ENCODE assay signal across 20 cellular contexts in the genomic region with DNA sequence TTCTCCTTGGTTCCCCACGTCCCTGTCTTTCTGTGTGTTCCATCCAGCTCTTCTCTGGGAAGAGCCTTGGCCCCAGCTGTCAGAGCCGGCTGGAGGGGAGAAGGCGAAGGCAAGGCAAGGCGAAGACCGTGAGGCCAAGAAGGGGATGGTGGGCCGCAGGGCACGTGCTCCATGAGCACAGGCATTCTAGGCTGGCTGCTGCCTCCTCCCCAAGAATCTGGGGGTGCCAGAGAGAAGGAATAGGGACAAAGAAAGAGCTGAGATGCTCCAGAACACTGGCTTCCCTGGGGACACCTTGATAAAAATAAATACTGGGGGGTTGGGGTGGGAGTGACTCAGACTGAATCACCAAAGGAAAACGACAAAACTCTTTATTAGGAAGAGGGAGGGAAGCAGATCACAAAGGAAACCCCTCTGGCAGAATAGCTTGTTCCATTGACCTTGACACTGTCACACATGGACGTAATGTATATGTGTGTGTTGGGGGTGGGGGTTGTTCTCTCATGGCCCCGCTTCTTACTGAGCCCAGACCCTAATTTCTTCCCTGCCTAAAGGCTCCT. TPM values are rescaled to one million over a fixed set of nuclear protein-coding genes. Genes with fewer than 3 reads are reported as not detected.
DNase-seq lines count a peak whose midpoint lies in the region; ATAC-seq, FAIRE-seq and TF ChIP-seq lines count a peak whose summit lies in the region.
"Had no signal": no experiment of that assay in that cellular context is flagged by ENCODE, and none has a peak within 500 bp of the region (broad histone marks: within the 10 kb centered on the region; RNA-seq: fewer than 3 reads in every experiment).

No MANE protein-coding gene starts in this region.

- no peak overlapping the region for H3K9ac ChIP-seq in PC-3 (ENCODE audit: low read length)
- H3K9ac ChIP-seq in keratinocyte (ENCODE audit: control insufficient read depth, extremely low read depth, insufficient read depth, low read length), result no peak overlapping the region

- peaks cover 20% of the 10 kb centered on the region for H3K4me1 ChIP-seq in PC-3 (ENCODE audit: insufficient read depth, low read length)
- peaks cover 36% of the 10 kb centered on the region for H3K4me1 ChIP-seq in keratinocyte (ENCODE audit: control insufficient read depth, extremely low read depth, insufficient read depth, low read length)

- intact Hi-C loops in PC-3 (cut with micrococcal nuclease), result no loop called here

- CTCF ChIA-PET in PC-3 (lab: Charles Lee), result interaction anchor here (0.5 to 1.1 kb wide), 3 partner anchors 53 to 108 kb away, joined by 3 to 4 read pairs (median 4); partner anchors contain the start of gene NECTIN1

- H3K79me2 ChIP-seq in PC-3 (ENCODE audit: low read length) (no peaks in the 10 kb centered on the region), keratinocyte (ENCODE audit: control insufficient read depth, insufficient read depth, low read length) (peaks cover 34% of the 10 kb centered on the region)

- no peak overlapping the region for H3K4me3 ChIP-seq in PC-3 (ENCODE audit: low read length)
- no peak overlapping the region for H3K4me3 ChIP-seq in keratinocyte (ENCODE audit: control insufficient read depth in 2 of 3, extremely low read depth in 1 of 3, insufficient read depth in 2 of 3, low read depth in 1 of 3, low read length in 3 of 3)

- H3K4me2 ChIP-seq in PC-3 (ENCODE audit: low read length), result peak overlapping the region; percentile 26; the same call in 1 of the 2 replicates
- H3K4me2 ChIP-seq in keratinocyte (ENCODE audit: control insufficient read depth, extremely low read depth, insufficient read depth, low read depth, low read length), result no peak overlapping the region

- H2AFZ ChIP-seq in PC-3 (ENCODE audit: low read length) (no peak overlapping the region), keratinocyte (ENCODE audit: control insufficient read depth, low read length) (no peak overlapping the region)

- ATAC-seq in PC-3 (peak; percentile 80), HG02610 (IDR thresholded peaks at IDR 0.05; ENCODE audit: unreplicated experiment) (no peak), HG02759 (IDR thresholded peaks at IDR 0.05; ENCODE audit: unreplicated experiment) (no peak)
- ATAC-seq: activated T-cell treated with anti-CD3 and anti-CD28 coated beads, Interleukin-2, amount 50 U/mL, for 4 hours had no signal

- H4K20me1 ChIP-seq in PC-3 (ENCODE audit: low read length) (no peaks in the 10 kb centered on the region), keratinocyte (ENCODE audit: control insufficient read depth, extremely low read depth, insufficient read depth, low read length) (no peaks in the 10 kb centered on the region)

- H3K27ac ChIP-seq in PC-3 (ENCODE audit: low read length) (peak overlapping the region; percentile 5; the same call in 1 of the 2 replicates), keratinocyte (ENCODE audit: control insufficient read depth, insufficient read depth, low read length) (peak overlapping the region; percentile 13)

- TF ChIP-seq CTCF in PC-3 (conservative IDR thresholded peaks at IDR 0.05; ENCODE audit: low read depth, low read length) (no peak), keratinocyte (optimal IDR thresholded peaks at IDR 0.05 in 1 of 3, IDR thresholded peaks at IDR 0.05 in 1 of 3, conservative IDR thresholded peaks at IDR 0.05 in 1 of 3; ENCODE audit: extremely low read depth in 1 of 3, insufficient read depth in 2 of 3, low read length in 3 of 3) (no peak)

- H3F3A ChIP-seq in PC-3 (ENCODE audit: low read length, unreplicated experiment), result no peaks in the 10 kb centered on the region

- BruUV-seq in PC-3 (replicated peaks; lab: Mats Ljungman, UMichigan), result no TSS peak

- dilution Hi-C loops in keratinocyte (cut with MboI; ENCODE audit: extremely low pct_ligation_motif_present, low sequenced_read_pairs), result no loop called here

- H3K9me2 ChIP-seq in PC-3 (replicated peaks; ENCODE audit: low read length), result no peaks in the 10 kb centered on the region

- POLR2A ChIA-PET in PC-3 (lab: Charles Lee; ENCODE audit: unreplicated experiment), result no interaction called here

- H3K27me3 ChIP-seq in PC-3 (ENCODE audit: low read length) (no peaks in the 10 kb centered on the region), keratinocyte (ENCODE audit: control insufficient read depth, extremely low read depth, insufficient read depth, low read length) (no peaks in the 10 kb centered on the region)

- DNase-seq in Daoy (ENCODE audit: low read depth) (peak; percentile 39), PC-3 (peak; percentile 76), dermis blood vessel endothelial cell (peak; percentile 52), keratinocyte (ENCODE audit: low read depth, low spot score) (no peak), frontal cortex (ENCODE audit: low spot score in 2 of 2) (no peak), kidney glomerular epithelial cell (lab: John Stamatoyannopoulos, UW) (no peak)
- DNase-seq: activated CD4-positive, alpha-beta T cell treated with anti-CD3 and anti-CD28 coated beads, Interleukin-2, amount 50 U/mL, for 48 hours; activated T-cell treated with anti-CD3 and anti-CD28 coated beads, Interleukin-2, amount 50 U/mL, for 4 hours; caudate nucleus; GOT3; head of caudate nucleus; Kasumi-1; mesendoderm; NCI-H146; NCI-H446 treated with DMSO at 0.1 percent for 48 hours; nephron progenitor cell; retina; stimulated activated CD4-positive, alpha-beta T cell treated with anti-CD3 and anti-CD28 coated beads, Interleukin-1b, Interleukin-23, amount 100 ng/mL, for 48 hours had no signal

- FAIRE-seq in keratinocyte (lab: Jason Lieb, UNC) (no peak), frontal cortex (lab: Jason Lieb, UNC) (no peak)

- H3K9me3 ChIP-seq in PC-3 (ENCODE audit: low read length), result peaks cover 9% of the 10 kb centered on the region; the same call in 1 of the 2 replicates
- peaks cover 10% of the 10 kb centered on the region for H3K9me3 ChIP-seq in keratinocyte (ENCODE audit: control insufficient read depth, low read depth, low read length)

- H3K36me3 ChIP-seq in PC-3 (ENCODE audit: low read depth, low read length) (peaks cover 19% of the 10 kb centered on the region), keratinocyte (ENCODE audit: control insufficient read depth in 2 of 2, extremely low read depth in 1 of 2, insufficient read depth in 2 of 2, low read length in 2 of 2) (peaks cover 52 to 75% of the 10 kb centered on the region in 2 experiments)

- peaks cover 4% of the 10 kb centered on the region for H3K9me1 ChIP-seq in keratinocyte (ENCODE audit: control insufficient read depth, extremely low read depth, insufficient read depth, low read length)

RNA-seq across cellular contexts. Expression of gene NECTIN1, which starts 52.5 kb away (rescaled TPM):
- total RNA-seq in Daoy (2014; rRNA removed; shearing (Covaris generic)), result 3.3 and 4.1 TPM in 2 replicates
- total RNA-seq in PC-3 (2014; rRNA removed), result 19.9 and 24.6 TPM in 2 replicates
- 3.1 and 7.5 TPM in 2 replicates for total RNA-seq in dermis blood vessel endothelial cell
- 37.5 to 51.8 TPM (median 39.7 TPM) in 3 replicates for polyA plus RNA-seq in keratinocyte
- polyA plus RNA-seq in keratinocyte (2011; ENCODE audit: low read depth), result 15.4 TPM
- 32.7 and 39.4 TPM in 2 replicates for polyA plus RNA-seq in keratinocyte (2011; cell fraction: cytosol; rRNA removed)
- 115 and 134 TPM in 2 replicates for polyA plus RNA-seq in keratinocyte (2011; cell fraction: nucleus; rRNA removed)
- 67.3 and 67.5 TPM in 2 replicates for polyA plus RNA-seq in keratinocyte (2012; ENCODE audit: low replicate concordance)
- 111 to 317 TPM (median 149 TPM) in 3 replicates for polyA minus RNA-seq in keratinocyte
- 75.8 TPM for polyA minus RNA-seq in keratinocyte (2011; cell fraction: cytosol; rRNA and poly(A)+ RNA removed)
- 116 and 161 TPM in 2 replicates for polyA minus RNA-seq in keratinocyte (2011; cell fraction: nucleus; rRNA and poly(A)+ RNA removed)
- total RNA-seq in frontal cortex, result 10.2 TPM

Comparison
In these comparisons a context has a peak if more than half of its experiments do, and no peak if none do; other contexts are left out.
1. DNase-seq: peak in Daoy (single experiment), PC-3 (single experiment) and dermis blood vessel endothelial cell (single experiment); none in keratinocyte (single experiment), frontal cortex (0 of 2) and kidney glomerular epithelial cell (single experiment).